In the genomic region with DNA sequence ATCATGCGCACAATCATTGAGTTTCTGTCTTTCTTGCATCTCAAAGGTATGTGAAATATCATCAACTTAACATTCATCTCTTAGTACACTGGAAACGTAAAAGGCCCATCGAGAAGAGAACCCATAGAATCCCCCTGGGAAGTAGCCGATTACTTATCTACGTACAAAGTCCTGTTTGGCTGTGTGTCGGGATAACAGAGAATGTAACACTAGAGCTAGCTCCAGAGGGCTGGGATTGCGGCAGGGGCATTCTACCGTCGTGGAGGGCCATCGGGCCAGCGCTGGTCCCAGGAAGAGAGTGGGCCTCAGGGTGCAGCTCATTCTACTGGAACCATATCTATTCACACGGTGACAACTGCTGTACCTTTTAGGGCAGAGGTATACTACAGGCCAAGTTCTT, we compare ENCODE assay signal across 35 cellular contexts. TPM values are rescaled to one million over a fixed set of nuclear protein-coding genes. Genes with fewer than 3 reads are reported as not detected.
"Had no signal": no experiment of that assay in that cellular context is flagged by ENCODE, and none has a peak within 500 bp of the region (broad histone marks: within the 10 kb centered on the region; RNA-seq: fewer than 3 reads in every experiment).

No MANE protein-coding gene starts in this region.

- H3K9me3 ChIP-seq: ascending aorta, Peyer's patch, SJSA1, SK-N-SH had no signal

- H3K36me3 Mint-ChIP-seq: activated naive CD4-positive, alpha-beta T cell treated with anti-CD3 and anti-CD28 coated beads, Interleukin-2, amount 50 U/mL, for 24 hours; activated naive CD8-positive, alpha-beta T cell treated with anti-CD3 and anti-CD28 coated beads, Interleukin-2, amount 10 ng/mL, durations not matched to agents 7 days and 5 days had no signal

- H3K9ac ChIP-seq: SK-N-SH had no signal

- H3K9me3 Mint-ChIP-seq: activated CD4-positive, alpha-beta T cell treated with anti-CD3 and anti-CD28 coated beads, Interleukin-2, amount 10 ng/mL, durations not matched to agents 7 days and 5 days; activated naive CD4-positive, alpha-beta T cell treated with anti-CD3 and anti-CD28 coated beads, Interleukin-2, amount 50 U/mL, for 24 hours; activated naive CD8-positive, alpha-beta T cell treated with anti-CD3 and anti-CD28 coated beads, Interleukin-2, amount 10 ng/mL, durations not matched to agents 7 days and 5 days; activated T-cell treated with anti-CD3 and anti-CD28 coated beads, Interleukin-2, amount 50 U/mL, for 4 hours; activated T-helper 1 cell treated with anti-CD3 and anti-CD28 coated beads, Interleukin-12 subunit alpha, Interleukin-12 subunit beta, Interleukin-2, Interleukin-4 antibody, amounts not matched to agents 30 ng/mL and 10 ng/mL and 1 ng/mL, durations not matched to agents 14 hours and 24 hours and 36 hours; T-helper 1 cell treated with Interleukin-12 subunit alpha and Interleukin-12 subunit beta and Interleukin-4 antibody, amounts not matched to agents 30 μg/mL and 1 μg/mL, for 36 hours; T-helper 2 cell treated with Interferon-gamma antibody and Interleukin-4, amounts not matched to agents 5 μg/mL and 100 μg/mL, for 36 hours; WTC11 had no signal

- H3K4me2 ChIP-seq: SK-N-SH had no signal

- H3K27ac ChIP-seq: ascending aorta, cardiac muscle cell, Peyer's patch, SJSA1 had no signal

- H3K4me3 Mint-ChIP-seq: activated CD4-positive, alpha-beta T cell treated with anti-CD3 and anti-CD28 coated beads for 36 hours; activated CD4-positive, alpha-beta T cell treated with anti-CD3 and anti-CD28 coated beads, Interleukin-2, amount 10 ng/mL, durations not matched to agents 7 days and 5 days; activated CD8-positive, alpha-beta T cell treated with anti-CD3 and anti-CD28 coated beads, Interleukin-2, amount 10 ng/mL, durations not matched to agents 7 days and 5 days; activated naive CD4-positive, alpha-beta T cell treated with anti-CD3 and anti-CD28 coated beads, Interleukin-2, amount 50 U/mL, for 24 hours; activated naive CD8-positive, alpha-beta T cell treated with anti-CD3 and anti-CD28 coated beads, Interleukin-2, amount 10 ng/mL, durations not matched to agents 7 days and 5 days; activated T-cell treated with anti-CD3 and anti-CD28 coated beads, Interleukin-2, amount 50 U/mL, for 4 hours; activated T-helper 1 cell treated with anti-CD3 and anti-CD28 coated beads, Interleukin-12 subunit alpha, Interleukin-12 subunit beta, Interleukin-2, Interleukin-4 antibody, amounts not matched to agents 30 ng/mL and 10 ng/mL and 1 ng/mL, durations not matched to agents 14 hours and 24 hours and 36 hours; T-helper 1 cell treated with Interleukin-12 subunit alpha and Interleukin-12 subunit beta and Interleukin-4 antibody, amounts not matched to agents 30 μg/mL and 1 μg/mL, for 36 hours; T-helper 2 cell treated with Interferon-gamma antibody and Interleukin-4, amounts not matched to agents 5 μg/mL and 100 μg/mL, for 36 hours; WTC11 had no signal

- H3K9me2 ChIP-seq: SK-N-SH had no signal

- DNase-seq: activated CD4-positive, alpha-beta T cell treated with anti-CD3 and anti-CD28 coated beads for 36 hours; activated CD4-positive, alpha-beta T cell treated with anti-CD3 and anti-CD28 coated beads, Interleukin-2, amount 10 ng/mL, durations not matched to agents 7 days and 5 days; activated CD4-positive, alpha-beta T cell treated with anti-CD3 and anti-CD28 coated beads, Interleukin-2, amount 50 U/mL, for 48 hours; activated CD8-positive, alpha-beta T cell treated with anti-CD3 and anti-CD28 coated beads, Interleukin-2, amount 10 ng/mL, durations not matched to agents 7 days and 5 days; activated gamma-delta T cell; activated naive CD4-positive, alpha-beta T cell treated with Interleukin-2 at 50 U/mL for 16 hours; activated naive CD8-positive, alpha-beta T cell treated with anti-CD3 and anti-CD28 coated beads, Interleukin-2, amount 10 ng/mL, durations not matched to agents 7 days and 5 days; activated T-cell treated with anti-CD3 and anti-CD28 coated beads for 4 hours; activated T-cell treated with anti-CD3 and anti-CD28 coated beads, Interleukin-2, amount 50 U/mL, for 4 hours; amygdala; Karpas-422; NCI-H1105; NCI-H1417 treated with DMSO at 0.1 percent for 48 hours; NCI-H1930; NCI-H2081 treated with DMSO at 0.1 percent for 48 hours; NCI-H226; NCI-H446 treated with DMSO at 0.1 percent for 48 hours; NCI-H524; NCI-H69; NK-92 treated with Interleukin-12 subunit alpha and Interleukin-12 subunit beta, amount 100 ng/mL, for 24 hours; PC-3; RPMI8226; SHP77 treated with DMSO at 0.1 percent for 48 hours; SK-N-SH had no signal

- H3K36me3 ChIP-seq: ascending aorta, cardiac muscle cell, Peyer's patch, SJSA1 had no signal

- ATAC-seq: activated CD4-positive, alpha-beta T cell treated with anti-CD3 and anti-CD28 coated beads for 36 hours; activated CD4-positive, CD25-positive, alpha-beta regulatory T cell treated with anti-CD3 and anti-CD28 coated beads, Interleukin-2, amount 50 U/mL, for 24 hours; activated CD8-positive, alpha-beta T cell treated with anti-CD3 and anti-CD28 coated beads, Interleukin-2, amount 10 ng/mL, durations not matched to agents 7 days and 5 days; activated T-cell treated with anti-CD3 and anti-CD28 coated beads, Interleukin-2, amount 50 U/mL, for 4 hours; PC-3; WTC11 had no signal

- H3K27ac Mint-ChIP-seq: activated CD4-positive, alpha-beta T cell treated with anti-CD3 and anti-CD28 coated beads for 36 hours; activated CD4-positive, alpha-beta T cell treated with anti-CD3 and anti-CD28 coated beads, Interleukin-2, amount 10 ng/mL, durations not matched to agents 7 days and 5 days; activated CD8-positive, alpha-beta T cell treated with anti-CD3 and anti-CD28 coated beads, Interleukin-2, amount 10 ng/mL, durations not matched to agents 7 days and 5 days; activated naive CD4-positive, alpha-beta T cell treated with anti-CD3 and anti-CD28 coated beads, Interleukin-2, amount 50 U/mL, for 24 hours; activated naive CD8-positive, alpha-beta T cell treated with anti-CD3 and anti-CD28 coated beads, Interleukin-2, amount 10 ng/mL, durations not matched to agents 7 days and 5 days; activated T-helper 1 cell treated with anti-CD3 and anti-CD28 coated beads, Interleukin-12 subunit alpha, Interleukin-12 subunit beta, Interleukin-2, Interleukin-4 antibody, amounts not matched to agents 30 ng/mL and 10 ng/mL and 1 ng/mL, durations not matched to agents 14 hours and 24 hours and 36 hours; T-helper 1 cell treated with Interleukin-12 subunit alpha and Interleukin-12 subunit beta and Interleukin-4 antibody, amounts not matched to agents 30 μg/mL and 1 μg/mL, for 36 hours; T-helper 2 cell treated with Interferon-gamma antibody and Interleukin-4, amounts not matched to agents 5 μg/mL and 100 μg/mL, for 36 hours had no signal

- H3K4me3 ChIP-seq: ascending aorta, cardiac muscle cell, Peyer's patch, SJSA1 had no signal

RNA-seq across cellular contexts. Expression of gene GAL, which starts 4.5 kb away (rescaled TPM):
- total RNA-seq: activated CD4-positive, alpha-beta T cell treated with anti-CD3 and anti-CD28 coated beads, Interleukin-2, amount 10 ng/mL, durations not matched to agents 7 days and 5 days; activated CD8-positive, alpha-beta T cell treated with anti-CD3 and anti-CD28 coated beads, Interleukin-2, amount 10 ng/mL, durations not matched to agents 7 days and 5 days; activated naive CD8-positive, alpha-beta T cell treated with anti-CD3 and anti-CD28 coated beads, Interleukin-2, amount 10 ng/mL, durations not matched to agents 7 days and 5 days; ascending aorta; MCF 10A; SJSA1 had no signal
